14 cellular contexts compared by ENCODE assay signal in the genomic region with DNA sequence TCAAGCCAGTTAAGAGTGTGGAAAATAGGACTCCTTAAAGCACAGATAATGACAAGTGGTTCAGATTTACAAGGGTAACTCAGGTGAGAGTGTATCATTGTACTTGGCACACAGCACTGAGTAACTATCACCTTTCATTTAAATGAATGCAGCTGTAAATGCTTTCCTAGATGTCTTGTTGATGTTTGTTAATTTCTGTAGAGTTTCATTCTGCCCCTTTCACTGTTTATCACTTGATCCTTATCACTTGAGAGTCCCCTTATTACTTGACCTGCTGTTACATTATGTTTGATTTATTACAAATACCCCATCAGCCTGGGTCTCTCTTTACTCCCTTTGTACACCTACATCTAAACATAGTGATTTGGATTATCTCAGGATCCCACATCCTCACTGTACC.
"Had no signal": no experiment of that assay in that cellular context is flagged by ENCODE, and none has a peak within 500 bp of the region (broad histone marks: within the 10 kb centered on the region; RNA-seq: fewer than 3 reads in every experiment).

No MANE protein-coding gene starts in this region.

- DNase-seq: activated CD4-positive, alpha-beta T cell treated with anti-CD3 and anti-CD28 coated beads, Interleukin-2, amount 50 U/mL, for 1 hour; activated effector memory CD4-positive, alpha-beta T cell treated with Interleukin-2 at 50 U/mL for 16 hours; activated naive CD4-positive, alpha-beta T cell treated with anti-CD3 and anti-CD28 coated beads, Interleukin-2, amount 50 U/mL, for 16 hours; activated T-cell treated with anti-CD3 and anti-CD28 coated beads, Interleukin-2, amount 50 U/mL, for 1 hour; adrenal gland; dorsolateral prefrontal cortex; stimulated activated CD4-positive, alpha-beta T cell treated with anti-CD3 and anti-CD28 coated beads, Interleukin-2, amount 100 ng/mL, for 48 hours; stimulated activated naive CD4-positive, alpha-beta T cell; tibial artery had no signal

- H3K9me3 ChIP-seq: adrenal gland, gastroesophageal sphincter, tibial artery, vagina had no signal

- H3K4me3 ChIP-seq: adrenal gland, cardiac muscle cell, gastroesophageal sphincter, tibial artery, vagina had no signal

- H3K27ac Mint-ChIP-seq: T-helper 2 cell treated with Interferon-gamma antibody and Interleukin-4, amounts not matched to agents 5 μg/mL and 100 μg/mL, for 36 hours had no signal

- H3K4me3 Mint-ChIP-seq: T-helper 2 cell treated with Interferon-gamma antibody and Interleukin-4, amounts not matched to agents 5 μg/mL and 100 μg/mL, for 36 hours had no signal

- ATAC-seq: gastroesophageal sphincter, left lobe of liver had no signal

- H3K36me3 ChIP-seq: cardiac muscle cell had no signal

- H3K27ac ChIP-seq: cardiac muscle cell, gastroesophageal sphincter, vagina had no signal
